ENCODE assay signal across 23 cellular contexts in genomic region chr2:70173520-70173919, GRCh38. TPM values are rescaled to one million over a fixed set of nuclear protein-coding genes. Genes with fewer than 3 reads are reported as not detected.
DNase-seq lines count a peak whose midpoint lies in the region; ATAC-seq and TF ChIP-seq lines count a peak whose summit lies in the region.
"Had no signal": no experiment of that assay in that cellular context is flagged by ENCODE, and none has a peak within 500 bp of the region (broad histone marks: within the 10 kb centered on the region; RNA-seq: fewer than 3 reads in every experiment).

No MANE protein-coding gene starts in this region.

- BruUV-seq in MCF 10A (replicated peaks; lab: Mats Ljungman, UMichigan), result no TSS peak

- H3K9me3 ChIP-seq in breast epithelium (no peaks in the 10 kb centered on the region), RWPE2 (ENCODE audit: severe bottlenecking) (no peaks in the 10 kb centered on the region), upper lobe of right lung (no peaks in the 10 kb centered on the region)
- H3K9me3 ChIP-seq: BLaER1, SJCRH30 had no signal

- H3K4me1 ChIP-seq in breast epithelium, result no peaks in the 10 kb centered on the region
- H3K4me1 ChIP-seq in RWPE2 (ENCODE audit: insufficient read depth, poor library complexity, severe bottlenecking), result peaks cover 15% of the 10 kb centered on the region
- H3K4me1 ChIP-seq in upper lobe of right lung, result no peaks in the 10 kb centered on the region

- no peak overlapping the region for H3K4me3 Mint-ChIP-seq in MCF 10A (ENCODE audit: unreplicated experiment)
- H3K4me3 Mint-ChIP-seq: CD4-positive, alpha-beta memory T cell; IgD-negative memory B cell had no signal

- peaks cover 84% of the 10 kb centered on the region for H3K36me3 Mint-ChIP-seq in MCF 10A (ENCODE audit: insufficient read depth, unreplicated experiment)

- CTCF ChIA-PET in MCF 10A (lab: Yijun Ruan, JAX), result no interaction called here

- TF ChIP-seq CTCF in MCF 10A (IDR thresholded peaks at IDR 0.05; ENCODE audit: unreplicated experiment) (no peak), breast epithelium (IDR thresholded peaks at IDR 0.05) (no peak), RWPE2 (IDR thresholded peaks at IDR 0.05; ENCODE audit: poor library complexity, severe bottlenecking) (no peak), upper lobe of right lung (IDR thresholded peaks at IDR 0.05) (no peak)

- POLR2A ChIA-PET in MCF 10A (lab: Yijun Ruan, JAX), result interaction anchor here (1.2 to 1.5 kb wide), 2 partner anchors 17 to 279 kb away, joined by 3 to 6 read pairs; partner anchors contain the start of gene C2orf42

- peak; percentile 34 for DNase-seq in MCF 10A (ENCODE audit: unreplicated experiment)
- DNase-seq in breast epithelium (ENCODE audit: low spot score in 2 of 2), result no peak
- DNase-seq in RWPE2 (ENCODE audit: low spot score), result no peak
- no peak for DNase-seq in epithelial cell of prostate (ENCODE audit: low read depth, low spot score)
- peak; percentile 12 for DNase-seq in upper lobe of right lung
- no peak for DNase-seq in mucosa of gallbladder (ENCODE audit: low spot score)
- no peak for DNase-seq in SW480 (ENCODE audit: low spot score)
- DNase-seq: CD4-positive, alpha-beta memory T cell; DMS153; Kasumi-1; MM.1S; NCI-H1417; NCI-H187 treated with DMSO at 0.1 percent for 48 hours; NCI-H2227 treated with DMSO at 0.1 percent for 48 hours; NCI-H510A treated with DMSO at 0.1 percent for 48 hours; NCI-H774; PC-9; SJCRH30 had no signal

- H3K27ac Mint-ChIP-seq in MCF 10A (ENCODE audit: low read depth, unreplicated experiment), result no peak overlapping the region
- H3K27ac Mint-ChIP-seq: IgD-negative memory B cell had no signal

- no peaks in the 10 kb centered on the region for H3K36me3 ChIP-seq in breast epithelium
- H3K36me3 ChIP-seq in RWPE2 (ENCODE audit: low read depth), result peaks cover 47% of the 10 kb centered on the region
- H3K36me3 ChIP-seq in upper lobe of right lung, result peaks cover 91% of the 10 kb centered on the region

- H3K27ac ChIP-seq in breast epithelium, result no peak overlapping the region
- H3K27ac ChIP-seq in RWPE2 (ENCODE audit: poor library complexity, severe bottlenecking), result no peak overlapping the region
- peak overlapping the region; percentile 65 for H3K27ac ChIP-seq in epithelial cell of prostate
- H3K27ac ChIP-seq in upper lobe of right lung, result no peak overlapping the region
- H3K27ac ChIP-seq: BLaER1, HL-60, PC-9, SJCRH30 had no signal

- H3K4me1 Mint-ChIP-seq in MCF 10A (ENCODE audit: insufficient read depth, unreplicated experiment), result no peaks in the 10 kb centered on the region
- H3K4me1 Mint-ChIP-seq: CD4-positive, alpha-beta memory T cell; IgD-negative memory B cell had no signal

- no peaks in the 10 kb centered on the region for H3K27me3 Mint-ChIP-seq in MCF 10A (ENCODE audit: insufficient read depth, unreplicated experiment)
- H3K27me3 Mint-ChIP-seq: CD4-positive, alpha-beta memory T cell; IgD-negative memory B cell had no signal

- H3K9me3 Mint-ChIP-seq in MCF 10A (ENCODE audit: unreplicated experiment), result no peaks in the 10 kb centered on the region
- H3K9me3 Mint-ChIP-seq: CD4-positive, alpha-beta memory T cell; IgD-negative memory B cell had no signal

- intact Hi-C loops in MCF 10A (cut with micrococcal nuclease) (no loop called here), breast epithelium (cut with DNase I; ENCODE audit: low total_unique reads) (no loop called here), upper lobe of right lung (cut with DNase I) (no loop called here)

- H3K27me3 ChIP-seq in breast epithelium (no peaks in the 10 kb centered on the region), RWPE2 (ENCODE audit: insufficient read depth, poor library complexity, severe bottlenecking) (no peaks in the 10 kb centered on the region), upper lobe of right lung (no peaks in the 10 kb centered on the region)
- H3K27me3 ChIP-seq: BLaER1, SJCRH30 had no signal

- no peak for TF ChIP-seq POLR2A in breast epithelium (IDR thresholded peaks at IDR 0.05)

- no peak overlapping the region for H3K4me3 ChIP-seq in breast epithelium
- H3K4me3 ChIP-seq in RWPE2 (ENCODE audit: severe bottlenecking), result no peak overlapping the region
- no peak overlapping the region for H3K4me3 ChIP-seq in upper lobe of right lung
- H3K4me3 ChIP-seq: BLaER1, GM12878, PC-9, SJCRH30 had no signal

- ATAC-seq in RWPE2 (ENCODE audit: low read depth) (0 out of 3 replicates have a peak, but pooled peaks have one; percentile 33), upper lobe of right lung (no peak), HG02884 (IDR thresholded peaks at IDR 0.05; ENCODE audit: unreplicated experiment) (no peak)
- ATAC-seq: GM12878 had no signal

RNA-seq across cellular contexts. Expression of gene C2orf42, which starts 17.3 kb away (rescaled TPM):
- total RNA-seq in MCF 10A (2022) (17.6 and 28.5 TPM in 2 replicates), breast epithelium (10 to 100 TPM; 18.7 to 30.0 (median 20.3) TPM), upper lobe of right lung (9.6 TPM), mucosa of gallbladder (22.6 TPM)

Comparison
In these comparisons a context has a peak if more than half of its experiments do, and no peak if none do; other contexts are left out.
1. DNase-seq: peak in MCF 10A (single experiment) and upper lobe of right lung (single experiment); none in breast epithelium (0 of 2), RWPE2 (single experiment), epithelial cell of prostate (single experiment), mucosa of gallbladder (single experiment) and SW480 (single experiment).